12 cellular contexts compared by ENCODE assay signal in the genomic region with DNA sequence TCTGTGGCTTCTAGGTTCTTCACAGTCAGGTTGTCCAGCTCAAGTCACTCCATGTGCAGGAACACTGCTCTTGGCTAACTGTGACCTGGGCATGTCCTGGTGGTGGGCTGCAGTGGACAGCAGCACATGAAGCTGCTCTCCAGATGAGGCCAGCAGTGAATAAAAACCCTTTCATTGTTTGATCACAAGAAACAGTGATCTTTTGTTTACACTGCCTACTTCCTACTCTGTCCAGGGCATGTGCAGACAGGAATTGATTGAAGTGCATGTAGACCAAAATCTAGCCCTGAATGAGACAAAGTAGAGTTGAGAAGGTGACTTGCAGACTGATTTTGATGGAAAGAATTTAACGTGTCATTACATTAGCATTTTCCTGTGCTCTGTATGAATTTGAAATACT. TPM values are rescaled to one million over a fixed set of nuclear protein-coding genes. Genes with fewer than 3 reads are reported as not detected.
DNase-seq lines count a peak whose midpoint lies in the region; ATAC-seq and TF ChIP-seq lines count a peak whose summit lies in the region.
"Had no signal": no experiment of that assay in that cellular context is flagged by ENCODE, and none has a peak within 500 bp of the region (broad histone marks: within the 10 kb centered on the region; RNA-seq: fewer than 3 reads in every experiment).

No MANE protein-coding gene starts in this region.

- no peak for TF ChIP-seq CTCF in right lobe of liver (IDR thresholded peaks at IDR 0.05)

- ATAC-seq in right lobe of liver = peak in 3 of 4 donors; percentile 35 to 49 (median 47)
- ATAC-seq: right cardiac atrium had no signal

- WGBS in right lobe of liver (ENCODE audit: insufficient coverage, low coverage, low lambda C conversion rate, missing lambda C conversion rate) = 64% methylated on average over 1 of the region's 1 CpG

- H3K4me1 Mint-ChIP-seq in IgD-negative memory B cell = peaks cover 23 to 38% (median 30%) of the 10 kb centered on the region in 3 donors
- peaks cover 3 to 6% of the 10 kb centered on the region in 2 donors for H3K4me1 Mint-ChIP-seq in immature natural killer cell

- H3K27ac ChIP-seq in right lobe of liver = no peak overlapping the region
- H3K27ac ChIP-seq: BLaER1 treated with 17β-estradiol and CSF1 and Interleukin-3, amounts not matched to agents 10 nM and 100 nM; coronary artery had no signal

- H3K4me1 ChIP-seq in right lobe of liver = peaks cover 0 to 11% (median 0%) of the 10 kb centered on the region in 4 donors

- no peaks in the 10 kb centered on the region for H3K9me3 ChIP-seq in right lobe of liver
- H3K9me3 ChIP-seq: BLaER1 treated with 17β-estradiol and CSF1 and Interleukin-3, amounts not matched to agents 10 nM and 100 nM had no signal

- H3K27me3 ChIP-seq in right lobe of liver = no peaks in the 10 kb centered on the region
- H3K27me3 ChIP-seq: BLaER1 treated with 17β-estradiol and CSF1 and Interleukin-3, amounts not matched to agents 10 nM and 100 nM had no signal

- no peak overlapping the region for H3K4me3 ChIP-seq in right lobe of liver
- H3K4me3 ChIP-seq: BLaER1 treated with 17β-estradiol and CSF1 and Interleukin-3, amounts not matched to agents 10 nM and 100 nM; coronary artery had no signal

- H3K36me3 Mint-ChIP-seq in IgD-negative memory B cell (peaks cover 6% of the 10 kb centered on the region), immature natural killer cell (peaks cover 10 to 44% (median 17%) of the 10 kb centered on the region in 3 donors)

- peak; percentile 85 for DNase-seq in COLO829 (ENCODE audit: low spot score)
- DNase-seq in SW480 (ENCODE audit: low spot score) = peak; percentile 33
- no peak for DNase-seq in right lobe of liver
- DNase-seq in central memory CD4-positive, alpha-beta T cell = no peak
- no peak for DNase-seq in amniotic stem cell (lab: John Stamatoyannopoulos, UW)
- no peak for DNase-seq in immature natural killer cell
- DNase-seq in NCI-H226 = no peak
- DNase-seq: NCI-H2081 treated with DMSO at 0.1 percent for 48 hours, right cardiac atrium had no signal

- no peaks in the 10 kb centered on the region for H3K36me3 ChIP-seq in right lobe of liver

- H3K9me3 Mint-ChIP-seq in IgD-negative memory B cell = no peaks in the 10 kb centered on the region
- H3K9me3 Mint-ChIP-seq in immature natural killer cell = no peaks in the 10 kb centered on the region

- intact Hi-C loops in right lobe of liver (cut with DNase I) = no loop called here

- H3K27me3 Mint-ChIP-seq in IgD-negative memory B cell (no peaks in the 10 kb centered on the region), immature natural killer cell (ENCODE audit: low read depth in 3 of 3) (peaks cover 0 to 6% (median 1%) of the 10 kb centered on the region in 3 donors)

- TF ChIP-seq POLR2A in right lobe of liver (IDR thresholded peaks at IDR 0.05) = no peak

- H3K27ac Mint-ChIP-seq in IgD-negative memory B cell = peak overlapping the region; percentile 7 to 42 (median 27)
- no peak overlapping the region for H3K27ac Mint-ChIP-seq in immature natural killer cell

- H3K4me3 Mint-ChIP-seq in IgD-negative memory B cell (no peak overlapping the region), immature natural killer cell (no peak overlapping the region)

RNA-seq across cellular contexts. Expression of a gene that starts 34.9 kb away (rescaled TPM):
- polyA plus RNA-seq in IgD-negative memory B cell (22.3 TPM), immature natural killer cell (1 to 10 TPM; 2.0 to 5.4 (median 4.8) TPM)
- 10 to 100 TPM in 2 of 6 experiments, 1 to 10 TPM in 4; 6.5 to 13.0 (median 8.8) TPM for total RNA-seq in right lobe of liver

Comparison
In these comparisons a context has a peak if more than half of its experiments do, and no peak if none do; other contexts are left out.
1. DNase-seq: peak in COLO829 (single experiment) and SW480 (single experiment); none in right lobe of liver (0 of 3), central memory CD4-positive, alpha-beta T cell (single experiment), amniotic stem cell (single experiment), immature natural killer cell (0 of 3) and NCI-H226 (single experiment).
2. H3K27ac Mint-ChIP-seq: peak in IgD-negative memory B cell (3 of 3); none in immature natural killer cell (0 of 6).